In the genomic region with DNA sequence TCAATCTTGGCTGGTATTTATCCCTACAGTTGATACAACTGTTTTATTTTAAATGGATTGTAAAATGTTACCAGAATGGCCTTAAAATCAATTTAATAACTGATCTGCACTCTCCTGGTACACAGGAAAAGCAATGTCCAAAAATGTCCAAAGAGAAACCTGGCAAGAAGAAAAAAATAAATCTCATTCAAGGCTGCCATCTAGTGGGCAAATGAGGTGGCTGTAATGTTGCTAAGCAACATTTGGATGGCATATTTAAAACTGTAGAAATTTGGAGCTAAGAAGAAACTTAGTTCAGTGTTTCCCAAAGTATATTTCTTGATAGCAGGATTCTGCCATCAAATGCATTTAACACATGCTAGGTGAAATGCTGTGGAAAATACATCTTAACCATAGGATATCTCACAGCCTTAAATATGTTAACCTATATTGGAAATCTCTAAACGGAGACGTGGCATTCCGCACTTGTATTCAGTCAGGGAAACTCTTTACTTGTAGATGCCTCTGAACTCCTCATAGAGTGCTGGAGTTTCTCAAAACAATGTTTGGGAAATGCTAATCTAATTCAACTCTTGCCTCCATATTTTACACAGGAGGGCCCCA, we compare ENCODE assay signal across 9 cellular contexts.
DNase-seq lines count a peak whose midpoint lies in the region; ATAC-seq and TF ChIP-seq lines count a peak whose summit lies in the region.
"Had no signal": no experiment of that assay in that cellular context is flagged by ENCODE, and none has a peak within 500 bp of the region (broad histone marks: within the 10 kb centered on the region; RNA-seq: fewer than 3 reads in every experiment).

No MANE protein-coding gene starts in this region.

- no CpG with 5 or more reads among the region's 3 CpGs for WGBS in neuronal stem cell (ENCODE audit: extremely low coverage in 2 of 2, insufficient read length in 2 of 2, insufficient replicate concordance in 1 of 2), 2 donors

- H3K27ac Mint-ChIP-seq in activated CD8-positive, alpha-beta memory T cell treated with anti-CD3 and anti-CD28 coated beads, Interleukin-2, amount 10 ng/mL, durations not matched to agents 7 days and 5 days = no peak overlapping the region
- H3K27ac Mint-ChIP-seq: stimulated activated naive CD8-positive, alpha-beta T cell treated with anti-CD3 and anti-CD28 coated beads, Interleukin-15, amount 100 ng/mL, for 72 hours had no signal

- H3K27ac ChIP-seq in neuronal stem cell (replicated peaks; ENCODE audit: low read length) = no peak overlapping the region

- H3K9ac ChIP-seq in neuronal stem cell (ENCODE audit: low read depth, low read length, poor library complexity) = no peak overlapping the region

- H2BK12ac ChIP-seq in neuronal stem cell (ENCODE audit: low read length) = no peak overlapping the region

- DNase-seq in activated CD8-positive, alpha-beta memory T cell treated with anti-CD3 and anti-CD28 coated beads, Interleukin-2, amount 10 ng/mL, durations not matched to agents 7 days and 5 days = peak; percentile 41
- DNase-seq in activated CD8-positive, alpha-beta memory T cell treated with anti-CD3 and anti-CD28 coated beads, Interleukin-2, amount 50 U/mL, for 48 hours = no peak
- DNase-seq in HS-5 (ENCODE audit: low read depth) (peak; percentile 43), RKO (ENCODE audit: low spot score) (peak; percentile 51), epithelial cell of esophagus (ENCODE audit: low read depth) (peak; percentile 55), neuronal stem cell (ENCODE audit: low spot score) (peak; percentile 35), T1000 (lab: John Stamatoyannopoulos, UW) (no peak)

- no peak overlapping the region for H2BK15ac ChIP-seq in neuronal stem cell (ENCODE audit: low read length)

- no peak overlapping the region for H3K4me2 ChIP-seq in neuronal stem cell (ENCODE audit: insufficient read depth, low read length, poor library complexity, severe bottlenecking)

- peaks cover 8% of the 10 kb centered on the region for H3K27me3 Mint-ChIP-seq in activated CD8-positive, alpha-beta memory T cell treated with anti-CD3 and anti-CD28 coated beads, Interleukin-2, amount 10 ng/mL, durations not matched to agents 7 days and 5 days

- H3K36me3 ChIP-seq in neuronal stem cell (replicated peaks in 1 of 2; ENCODE audit: control insufficient read depth in 2 of 2, insufficient read depth in 2 of 2, low read length in 2 of 2) = no peaks in the 10 kb centered on the region

- H3K4me3 Mint-ChIP-seq in activated CD8-positive, alpha-beta memory T cell treated with anti-CD3 and anti-CD28 coated beads, Interleukin-2, amount 10 ng/mL, durations not matched to agents 7 days and 5 days = no peak overlapping the region
- H3K4me3 Mint-ChIP-seq: stimulated activated naive CD8-positive, alpha-beta T cell treated with anti-CD3 and anti-CD28 coated beads, Interleukin-15, amount 100 ng/mL, for 72 hours had no signal

- H3K9me3 ChIP-seq in neuronal stem cell (replicated peaks in 1 of 2; ENCODE audit: control insufficient read depth in 2 of 2, insufficient read depth in 1 of 2, low read depth in 1 of 2, low read length in 2 of 2) = no peaks in the 10 kb centered on the region

- no peak overlapping the region for H3K18ac ChIP-seq in neuronal stem cell (ENCODE audit: low read length)

- H3K4me1 Mint-ChIP-seq in activated CD8-positive, alpha-beta memory T cell treated with anti-CD3 and anti-CD28 coated beads, Interleukin-2, amount 10 ng/mL, durations not matched to agents 7 days and 5 days = no peaks in the 10 kb centered on the region
- H3K4me1 Mint-ChIP-seq: stimulated activated naive CD8-positive, alpha-beta T cell treated with anti-CD3 and anti-CD28 coated beads, Interleukin-15, amount 100 ng/mL, for 72 hours had no signal

- H3K23ac ChIP-seq in neuronal stem cell (ENCODE audit: low read depth, low read length, poor library complexity) = no peak overlapping the region

- no peak overlapping the region for H2BK120ac ChIP-seq in neuronal stem cell (ENCODE audit: low read depth, low read length)

- no peak overlapping the region for H3K4me3 ChIP-seq in epithelial cell of esophagus (ENCODE audit: low read length)
- no peak overlapping the region for H3K4me3 ChIP-seq in neuronal stem cell (ENCODE audit: low read length in 2 of 2)

- no peak overlapping the region for H3K4ac ChIP-seq in neuronal stem cell (ENCODE audit: low read length)

- no peaks in the 10 kb centered on the region for H3K4me1 ChIP-seq in neuronal stem cell (ENCODE audit: control insufficient read depth in 2 of 2, insufficient read depth in 1 of 2, low read depth in 1 of 2, low read length in 2 of 2)

- H3K14ac ChIP-seq in neuronal stem cell (ENCODE audit: low read length) = no peak overlapping the region

- H2BK5ac ChIP-seq in neuronal stem cell (ENCODE audit: low read length) = no peak overlapping the region

- TF ChIP-seq CTCF in epithelial cell of esophagus (IDR thresholded peaks at IDR 0.05; ENCODE audit: insufficient read depth, low read depth, low read length, missing control alignments) = peak; percentile 74

- H4K91ac ChIP-seq in neuronal stem cell (ENCODE audit: low read depth, low read length, poor library complexity) = no peak overlapping the region

- H3K9me3 Mint-ChIP-seq in activated CD8-positive, alpha-beta memory T cell treated with anti-CD3 and anti-CD28 coated beads, Interleukin-2, amount 10 ng/mL, durations not matched to agents 7 days and 5 days (ENCODE audit: low read depth) = no peaks in the 10 kb centered on the region
- H3K9me3 Mint-ChIP-seq: stimulated activated naive CD8-positive, alpha-beta T cell treated with anti-CD3 and anti-CD28 coated beads, Interleukin-15, amount 100 ng/mL, for 72 hours had no signal

- CTCF ChIA-PET in activated CD8-positive, alpha-beta memory T cell treated with anti-CD3 and anti-CD28 coated beads, Interleukin-2, amount 10 ng/mL, durations not matched to agents 7 days and 5 days (lab: Charles Lee) = interaction anchor here (0.6 to 2.3 kb wide), 9 partner anchors 8 to 1823 kb away, joined by 3 to 10 read pairs (median 3); no protein-coding TSS in a partner anchor

- no peak overlapping the region for H2AFZ ChIP-seq in neuronal stem cell (ENCODE audit: low read length)

- no peak for ATAC-seq in activated CD8-positive, alpha-beta memory T cell treated with anti-CD3 and anti-CD28 coated beads, Interleukin-2, amount 10 ng/mL, durations not matched to agents 7 days and 5 days
- no peak for ATAC-seq in HG03045 (IDR thresholded peaks at IDR 0.05; ENCODE audit: unreplicated experiment)
- ATAC-seq: stimulated activated naive CD8-positive, alpha-beta T cell treated with anti-CD3 and anti-CD28 coated beads, Interleukin-15, amount 100 ng/mL, for 72 hours had no signal

- H4K8ac ChIP-seq in neuronal stem cell (ENCODE audit: low read depth, low read length) = no peak overlapping the region

- no peaks in the 10 kb centered on the region for H3K36me3 Mint-ChIP-seq in activated CD8-positive, alpha-beta memory T cell treated with anti-CD3 and anti-CD28 coated beads, Interleukin-2, amount 10 ng/mL, durations not matched to agents 7 days and 5 days

- no peaks in the 10 kb centered on the region for H3K79me1 ChIP-seq in neuronal stem cell (ENCODE audit: low read depth, low read length)

- H3K27me3 ChIP-seq in neuronal stem cell (ENCODE audit: control insufficient read depth in 3 of 3, insufficient read depth in 3 of 3, low read depth in 1 of 3, low read length in 3 of 3) = no peaks in the 10 kb centered on the region

- no peak overlapping the region for H2AK5ac ChIP-seq in neuronal stem cell (ENCODE audit: low read depth, low read length)

Comparison
In these comparisons a context has a peak if more than half of its experiments do, and no peak if none do; other contexts are left out.
1. DNase-seq: peak in activated CD8-positive, alpha-beta memory T cell treated with anti-CD3 and anti-CD28 coated beads, Interleukin-2, amount 10 ng/mL, durations not matched to agents 7 days and 5 days (single experiment), HS-5 (single experiment), RKO (single experiment), epithelial cell of esophagus (single experiment) and neuronal stem cell (single experiment); none in activated CD8-positive, alpha-beta memory T cell treated with anti-CD3 and anti-CD28 coated beads, Interleukin-2, amount 50 U/mL, for 48 hours (single experiment) and T1000 (single experiment).